16 cellular contexts compared by ENCODE assay signal in genomic region chr5:124457101-124457500, GRCh38.
"Had no signal": no experiment of that assay in that cellular context is flagged by ENCODE, and none has a peak within 500 bp of the region (broad histone marks: within the 10 kb centered on the region; RNA-seq: fewer than 3 reads in every experiment).

No MANE protein-coding gene starts in this region.

- H3K36me3 ChIP-seq: pancreas, tibial artery had no signal

- H3K4me3 ChIP-seq: mucosa of descending colon, pancreas, tibial artery had no signal

- H3K4me1 ChIP-seq: pancreas, tibial artery had no signal

- H3K27me3 ChIP-seq: pancreas, tibial artery had no signal

- H3K9me3 ChIP-seq: mucosa of descending colon, pancreas, tibial artery had no signal

- H3K27ac ChIP-seq: pancreas, tibial artery had no signal

- ATAC-seq: activated CD8-positive, alpha-beta memory T cell treated with anti-CD3 and anti-CD28 coated beads, Interleukin-2, amount 10 ng/mL, durations not matched to agents 7 days and 5 days; mucosa of descending colon; naive thymus-derived CD4-positive, alpha-beta T cell; pancreas; stimulated activated naive CD8-positive, alpha-beta T cell treated with anti-CD3 and anti-CD28 coated beads, Interleukin-15, Interleukin-2, amounts not matched to agents 100 U/mL and 50 U/mL, for 24 hours had no signal

- DNase-seq: activated B cell treated with CpG ODN at 0.5 μM for 24 hours; activated CD4-positive, alpha-beta memory T cell treated with anti-CD3 and anti-CD28 coated beads, Interleukin-2, amount 10 ng/mL, durations not matched to agents 7 days and 5 days; activated CD4-positive, alpha-beta T cell treated with anti-CD3 and anti-CD28 coated beads for 4 hours; activated CD8-positive, alpha-beta memory T cell treated with anti-CD3 and anti-CD28 coated beads, Interleukin-2, amount 10 ng/mL, durations not matched to agents 7 days and 5 days; activated naive CD8-positive, alpha-beta T cell treated with anti-CD3 and anti-CD28 coated beads for 36 hours; amniotic stem cell; dermis blood vessel endothelial cell; effector memory CD4-positive, alpha-beta T cell; mesenchymal stem cell; mucosa of descending colon; naive thymus-derived CD4-positive, alpha-beta T cell; pancreas; stimulated activated naive CD8-positive, alpha-beta T cell treated with anti-CD3 and anti-CD28 coated beads, Interleukin-15, Interleukin-2, amounts not matched to agents 100 U/mL and 50 U/mL, for 24 hours; substantia nigra; T-helper 9 cell; tibial artery had no signal
